ENCODE assay signal across 9 cellular contexts in the genomic region with DNA sequence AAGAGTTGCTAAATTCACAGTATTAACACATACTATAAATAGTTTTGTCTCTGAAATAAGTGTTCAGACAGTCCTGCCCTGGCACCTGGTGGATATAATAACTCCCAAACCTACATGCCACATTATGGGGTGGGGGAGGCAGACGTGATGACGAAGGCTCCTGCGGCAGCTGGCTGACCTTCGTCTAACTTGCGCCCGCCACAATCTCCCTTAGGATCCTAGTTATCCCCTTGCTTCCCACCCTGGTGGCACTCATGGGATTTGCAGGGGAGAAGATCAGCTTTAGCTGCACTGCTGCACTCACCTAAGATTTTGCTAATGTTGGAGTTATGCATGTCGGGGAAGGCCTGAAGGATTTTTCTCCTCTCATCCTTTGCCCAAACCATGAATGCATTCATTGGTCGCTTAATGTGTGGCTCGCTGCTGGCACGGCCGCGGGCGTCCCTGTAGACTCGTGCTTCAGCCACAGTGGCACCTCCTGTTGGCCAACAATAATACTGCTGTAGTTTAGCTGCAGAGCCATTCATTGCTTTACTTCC.
DNase-seq lines count a peak whose midpoint lies in the region; TF ChIP-seq lines count a peak whose summit lies in the region.
"Had no signal": no experiment of that assay in that cellular context is flagged by ENCODE, and none has a peak within 500 bp of the region (broad histone marks: within the 10 kb centered on the region; RNA-seq: fewer than 3 reads in every experiment).

No MANE protein-coding gene starts in this region.

- no peaks in the 10 kb centered on the region for H3K4me1 Mint-ChIP-seq in MCF 10A (ENCODE audit: insufficient read depth, unreplicated experiment)
- no peaks in the 10 kb centered on the region for H3K4me1 Mint-ChIP-seq in activated T-cell treated with anti-CD3 and anti-CD28 coated beads, Interleukin-2, amount 50 U/mL, for 24 hours (ENCODE audit: low read depth)

- H3K36me3 Mint-ChIP-seq in MCF 10A (ENCODE audit: insufficient read depth, unreplicated experiment) = no peaks in the 10 kb centered on the region
- H3K36me3 Mint-ChIP-seq in activated T-cell treated with anti-CD3 and anti-CD28 coated beads, Interleukin-2, amount 50 U/mL, for 24 hours (ENCODE audit: low read depth) = no peaks in the 10 kb centered on the region

- H3K9me3 ChIP-seq in breast epithelium (no peaks in the 10 kb centered on the region), iPS-18a (ENCODE audit: control insufficient read depth, low read depth, low read length) (no peaks in the 10 kb centered on the region)

- H3K36me3 ChIP-seq in breast epithelium = peaks cover 3% of the 10 kb centered on the region
- no peaks in the 10 kb centered on the region for H3K36me3 ChIP-seq in iPS-18a (ENCODE audit: control insufficient read depth, low read depth, low read length)

- H3K4me1 ChIP-seq in breast epithelium = no peaks in the 10 kb centered on the region
- H3K4me1 ChIP-seq in iPS-18a (ENCODE audit: control insufficient read depth, low read depth, low read length) = peaks cover 7% of the 10 kb centered on the region

- POLR2A ChIA-PET in MCF 10A (lab: Yijun Ruan, JAX) = no interaction called here

- H3K27ac Mint-ChIP-seq in MCF 10A (ENCODE audit: low read depth, unreplicated experiment) = no peak overlapping the region
- no peak overlapping the region for H3K27ac Mint-ChIP-seq in activated T-cell treated with anti-CD3 and anti-CD28 coated beads, Interleukin-2, amount 50 U/mL, for 24 hours

- TF ChIP-seq CTCF in MCF 10A (IDR thresholded peaks at IDR 0.05; ENCODE audit: unreplicated experiment) (peak; percentile 7), breast epithelium (IDR thresholded peaks at IDR 0.05) (no peak), astrocyte of the spinal cord (IDR thresholded peaks at IDR 0.05; ENCODE audit: low read depth, low read length) (peak; percentile 11)

- H3K4me3 Mint-ChIP-seq in MCF 10A (ENCODE audit: unreplicated experiment) = no peak overlapping the region
- no peak overlapping the region for H3K4me3 Mint-ChIP-seq in activated T-cell treated with anti-CD3 and anti-CD28 coated beads, Interleukin-2, amount 50 U/mL, for 24 hours

- H3K27ac ChIP-seq in breast epithelium = no peak overlapping the region
- no peak overlapping the region for H3K27ac ChIP-seq in iPS-18a (ENCODE audit: low read length)

- H3K9me3 Mint-ChIP-seq in MCF 10A (ENCODE audit: unreplicated experiment) = no peaks in the 10 kb centered on the region
- H3K9me3 Mint-ChIP-seq in activated T-cell treated with anti-CD3 and anti-CD28 coated beads, Interleukin-2, amount 50 U/mL, for 24 hours = no peaks in the 10 kb centered on the region

- H3K9ac ChIP-seq in iPS-18a (ENCODE audit: low read length) = no peak overlapping the region

- TF ChIP-seq POLR2A in breast epithelium (IDR thresholded peaks at IDR 0.05) = no peak

- intact Hi-C loops in MCF 10A (cut with micrococcal nuclease) (loop anchor here (1.0 to 10.0 kb wide), 2 partner anchors 136 to 334 kb away; no protein-coding TSS in a partner anchor), breast epithelium (cut with DNase I; ENCODE audit: low total_unique reads) (no loop called here)

- no TSS peak for BruUV-seq in MCF 10A (replicated peaks; lab: Mats Ljungman, UMichigan)

- H3K27me3 ChIP-seq in breast epithelium (no peaks in the 10 kb centered on the region), iPS-18a (ENCODE audit: control insufficient read depth, insufficient read depth, low read length) (peaks cover 59% of the 10 kb centered on the region)

- in situ Hi-C loops in astrocyte of the spinal cord (cut with HindIII; ENCODE audit: low sequenced_read_pairs) = no loop called here

- H3K27me3 Mint-ChIP-seq in MCF 10A (ENCODE audit: insufficient read depth, unreplicated experiment) = no peaks in the 10 kb centered on the region
- no peaks in the 10 kb centered on the region for H3K27me3 Mint-ChIP-seq in activated T-cell treated with anti-CD3 and anti-CD28 coated beads, Interleukin-2, amount 50 U/mL, for 24 hours

- DNase-seq in MCF 10A (ENCODE audit: unreplicated experiment) (peak; percentile 11), breast epithelium (ENCODE audit: low spot score in 2 of 2) (no peak), astrocyte of the spinal cord (ENCODE audit: low read depth, low spot score) (no peak), activated gamma-delta T cell treated with Interleukin-2 at 50 U/mL for 16 hours (no peak), GF-D8 (lab: John Stamatoyannopoulos, UW) (no peak), DMS79 (lab: John Stamatoyannopoulos, UW) (no peak)
- DNase-seq in activated T-cell treated with anti-CD3 and anti-CD28 coated beads, Interleukin-2, amount 50 U/mL, for 24 hours = no peak
- DNase-seq: NCI-H524 treated with DMSO at 0.1 percent for 48 hours had no signal

- CTCF ChIA-PET in MCF 10A (lab: Yijun Ruan, JAX) = interaction anchor here (0.6 to 1.6 kb wide), 5 partner anchors 9 to 625 kb away, joined by 3 to 7 read pairs (median 5); no protein-coding TSS in a partner anchor

- H3K4me3 ChIP-seq in breast epithelium (no peak overlapping the region), astrocyte of the spinal cord (ENCODE audit: low read depth, low read length) (no peak overlapping the region), iPS-18a (ENCODE audit: low read length) (peak overlapping the region; percentile 40)

Comparison
In these comparisons a context has a peak if more than half of its experiments do, and no peak if none do; other contexts are left out.
1. CTCF ChIP-seq: peak in MCF 10A (single experiment) and astrocyte of the spinal cord (single experiment); none in breast epithelium (0 of 3).